ENCODE assay signal across 1 cellular context in the genomic region with DNA sequence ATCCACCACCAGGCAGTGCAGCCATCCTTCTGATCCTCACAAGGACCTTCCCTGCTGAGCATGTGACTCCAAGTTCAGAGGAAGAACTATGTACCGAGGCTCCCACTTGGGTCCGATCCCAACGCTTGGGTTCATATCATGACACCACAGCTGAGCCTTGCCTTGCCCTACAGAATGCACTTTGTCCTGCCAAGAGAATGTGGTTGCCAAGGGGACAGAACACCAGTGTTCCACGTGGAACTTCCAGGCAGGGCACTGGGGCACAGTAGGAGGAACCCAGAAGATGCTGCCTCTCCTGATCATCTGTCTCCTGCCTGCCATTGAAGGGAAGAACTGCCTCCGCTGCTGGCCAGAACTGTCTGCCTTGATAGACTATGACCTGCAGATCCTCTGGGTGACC.
TF ChIP-seq lines count a peak whose summit lies in the region.

A gene (plus strand): TSS at position 255 of the 400 bp plus-strand sequence. CDS start 29 bp downstream, at position 284.

TF ChIP-seq in HepG2, 621 proteins besides CTCF, POLR2A, EP300 and RAD21:
- no peak for TF ChIP-seq MATR3 (CRISPR knock-in tag; IDR thresholded peaks at IDR 0.05)
- TF ChIP-seq KLF9 (CRISPR knock-in tag; IDR thresholded peaks at IDR 0.05; ENCODE audit: low read depth), result no peak
- no peak for TF ChIP-seq SALL2 (CRISPR knock-in tag; IDR thresholded peaks at IDR 0.05)
- TF ChIP-seq, protein P1, sequence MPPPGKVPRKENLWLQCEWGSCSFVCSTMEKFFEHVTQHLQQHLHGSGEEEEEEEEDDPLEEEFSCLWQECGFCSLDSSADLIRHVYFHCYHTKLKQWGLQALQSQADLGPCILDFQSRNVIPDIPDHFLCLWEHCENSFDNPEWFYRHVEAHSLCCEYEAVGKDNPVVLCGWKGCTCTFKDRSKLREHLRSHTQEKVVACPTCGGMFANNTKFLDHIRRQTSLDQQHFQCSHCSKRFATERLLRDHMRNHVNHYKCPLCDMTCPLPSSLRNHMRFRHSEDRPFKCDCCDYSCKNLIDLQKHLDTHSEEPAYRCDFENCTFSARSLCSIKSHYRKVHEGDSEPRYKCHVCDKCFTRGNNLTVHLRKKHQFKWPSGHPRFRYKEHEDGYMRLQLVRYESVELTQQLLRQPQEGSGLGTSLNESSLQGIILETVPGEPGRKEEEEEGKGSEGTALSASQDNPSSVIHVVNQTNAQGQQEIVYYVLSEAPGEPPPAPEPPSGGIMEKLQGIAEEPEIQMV (CRISPR knock-in tag; IDR thresholded peaks at IDR 0.05; ENCODE audit: low read depth), result peak; percentile 93
- peak; percentile 84; the same call in 1 of the 2 replicates for TF ChIP-seq EHMT2 (IDR thresholded peaks at IDR 0.05; ENCODE audit: borderline replicate concordance, low read depth, low read length)
- no peak for TF ChIP-seq ETV5 (CRISPR knock-in tag; IDR thresholded peaks at IDR 0.05; ENCODE audit: borderline replicate concordance)
- no peak for TF ChIP-seq TBX3 (IDR thresholded peaks at IDR 0.05; ENCODE audit: borderline replicate concordance)
- no peak for TF ChIP-seq TMF1 (CRISPR knock-in tag; IDR thresholded peaks at IDR 0.05; ENCODE audit: low read depth)
- no peak for TF ChIP-seq TBX2 (CRISPR knock-in tag; IDR thresholded peaks at IDR 0.05; ENCODE audit: borderline replicate concordance)
- no peak for TF ChIP-seq NFE2L2 (IDR thresholded peaks at IDR 0.05; ENCODE audit: low read length)
- TF ChIP-seq, protein P2, sequence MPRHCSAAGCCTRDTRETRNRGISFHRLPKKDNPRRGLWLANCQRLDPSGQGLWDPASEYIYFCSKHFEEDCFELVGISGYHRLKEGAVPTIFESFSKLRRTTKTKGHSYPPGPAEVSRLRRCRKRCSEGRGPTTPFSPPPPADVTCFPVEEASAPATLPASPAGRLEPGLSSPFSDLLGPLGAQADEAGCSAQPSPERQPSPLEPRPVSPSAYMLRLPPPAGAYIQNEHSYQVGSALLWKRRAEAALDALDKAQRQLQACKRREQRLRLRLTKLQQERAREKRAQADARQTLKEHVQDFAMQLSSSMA (CRISPR knock-in tag; IDR thresholded peaks at IDR 0.05), result no peak
- TF ChIP-seq STAT5B (CRISPR knock-in tag; IDR thresholded peaks at IDR 0.05), result no peak
- TF ChIP-seq ZNF644 (CRISPR knock-in tag; IDR thresholded peaks at IDR 0.05; ENCODE audit: low read depth), result 0 out of 2 replicates have a peak, but pooled peaks have one; percentile 15
